1 cellular context compared by ENCODE assay signal in the genomic region with DNA sequence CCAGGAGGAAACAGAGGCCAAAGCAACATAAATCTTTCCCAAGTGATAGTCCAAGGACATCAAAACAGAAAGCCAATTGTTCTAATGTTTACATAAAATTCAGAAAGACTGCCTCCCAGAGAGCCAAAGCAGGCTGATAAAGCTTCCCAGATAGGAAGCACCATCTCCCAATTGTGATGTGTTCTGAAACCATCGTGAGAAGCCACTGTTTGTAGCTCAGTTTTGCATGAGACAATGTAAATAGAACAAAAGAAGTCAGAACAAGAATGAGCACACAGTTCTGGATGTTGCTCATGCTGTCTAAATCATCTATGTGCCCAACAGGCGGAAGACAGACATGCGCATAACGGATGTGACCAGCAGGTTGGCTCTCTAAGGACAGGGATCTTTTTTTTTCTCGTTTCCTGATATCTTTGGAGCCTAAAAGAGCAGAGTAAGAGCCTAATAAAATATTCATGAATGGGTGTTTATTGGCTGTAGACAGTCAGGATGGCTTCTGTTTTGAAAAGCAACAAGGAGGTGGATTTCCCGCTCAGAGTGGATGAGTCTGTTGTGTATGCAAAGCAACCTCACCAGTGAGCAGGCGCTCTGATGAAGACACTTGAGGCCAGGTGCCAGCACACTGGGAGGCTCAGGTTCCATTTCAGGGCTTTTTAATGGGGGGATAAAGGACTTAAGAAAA.
TF ChIP-seq lines count a peak whose summit lies in the region.

No MANE protein-coding gene starts in this region.

TF ChIP-seq in HepG2, 621 proteins besides CTCF, POLR2A, EP300 and RAD21 (continued from another document):
- TF ChIP-seq, protein P1, sequence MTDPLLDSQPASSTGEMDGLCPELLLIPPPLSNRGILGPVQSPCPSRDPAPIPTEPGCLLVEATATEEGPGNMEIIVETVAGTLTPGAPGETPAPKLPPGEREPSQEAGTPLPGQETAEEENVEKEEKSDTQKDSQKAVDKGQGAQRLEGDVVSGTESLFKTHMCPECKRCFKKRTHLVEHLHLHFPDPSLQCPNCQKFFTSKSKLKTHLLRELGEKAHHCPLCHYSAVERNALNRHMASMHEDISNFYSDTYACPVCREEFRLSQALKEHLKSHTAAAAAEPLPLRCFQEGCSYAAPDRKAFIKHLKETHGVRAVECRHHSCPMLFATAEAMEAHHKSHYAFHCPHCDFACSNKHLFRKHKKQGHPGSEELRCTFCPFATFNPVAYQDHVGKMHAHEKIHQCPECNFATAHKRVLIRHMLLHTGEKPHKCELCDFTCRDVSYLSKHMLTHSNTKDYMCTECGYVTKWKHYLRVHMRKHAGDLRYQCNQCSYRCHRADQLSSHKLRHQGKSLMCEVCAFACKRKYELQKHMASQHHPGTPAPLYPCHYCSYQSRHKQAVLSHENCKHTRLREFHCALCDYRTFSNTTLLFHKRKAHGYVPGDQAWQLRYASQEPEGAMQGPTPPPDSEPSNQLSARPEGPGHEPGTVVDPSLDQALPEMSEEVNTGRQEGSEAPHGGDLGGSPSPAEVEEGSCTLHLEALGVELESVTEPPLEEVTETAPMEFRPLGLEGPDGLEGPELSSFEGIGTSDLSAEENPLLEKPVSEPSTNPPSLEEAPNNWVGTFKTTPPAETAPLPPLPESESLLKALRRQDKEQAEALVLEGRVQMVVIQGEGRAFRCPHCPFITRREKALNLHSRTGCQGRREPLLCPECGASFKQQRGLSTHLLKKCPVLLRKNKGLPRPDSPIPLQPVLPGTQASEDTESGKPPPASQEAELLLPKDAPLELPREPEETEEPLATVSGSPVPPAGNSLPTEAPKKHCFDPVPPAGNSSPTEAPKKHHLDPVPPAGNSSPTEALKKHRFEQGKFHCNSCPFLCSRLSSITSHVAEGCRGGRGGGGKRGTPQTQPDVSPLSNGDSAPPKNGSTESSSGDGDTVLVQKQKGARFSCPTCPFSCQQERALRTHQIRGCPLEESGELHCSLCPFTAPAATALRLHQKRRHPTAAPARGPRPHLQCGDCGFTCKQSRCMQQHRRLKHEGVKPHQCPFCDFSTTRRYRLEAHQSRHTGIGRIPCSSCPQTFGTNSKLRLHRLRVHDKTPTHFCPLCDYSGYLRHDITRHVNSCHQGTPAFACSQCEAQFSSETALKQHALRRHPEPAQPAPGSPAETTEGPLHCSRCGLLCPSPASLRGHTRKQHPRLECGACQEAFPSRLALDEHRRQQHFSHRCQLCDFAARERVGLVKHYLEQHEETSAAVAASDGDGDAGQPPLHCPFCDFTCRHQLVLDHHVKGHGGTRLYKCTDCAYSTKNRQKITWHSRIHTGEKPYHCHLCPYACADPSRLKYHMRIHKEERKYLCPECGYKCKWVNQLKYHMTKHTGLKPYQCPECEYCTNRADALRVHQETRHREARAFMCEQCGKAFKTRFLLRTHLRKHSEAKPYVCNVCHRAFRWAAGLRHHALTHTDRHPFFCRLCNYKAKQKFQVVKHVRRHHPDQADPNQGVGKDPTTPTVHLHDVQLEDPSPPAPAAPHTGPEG (CRISPR knock-in tag; IDR thresholded peaks at IDR 0.05) = no peak
- TF ChIP-seq NFE2L2 (IDR thresholded peaks at IDR 0.05; ENCODE audit: low read length) (no peak), ZIK1 (CRISPR knock-in tag; IDR thresholded peaks at IDR 0.05; ENCODE audit: borderline replicate concordance, low read depth) (no peak), KDM3A (CRISPR knock-in tag; IDR thresholded peaks at IDR 0.05; ENCODE audit: low read depth) (no peak), MIXL1 (CRISPR knock-in tag; IDR thresholded peaks at IDR 0.05) (peak; percentile 34; the same call in 1 of the 2 replicates), ZNF510 (CRISPR knock-in tag; IDR thresholded peaks at IDR 0.05; ENCODE audit: low read depth) (no peak), ZEB1 (IDR thresholded peaks at IDR 0.05; ENCODE audit: insufficient replicate concordance, low read depth) (no peak), SALL1 (CRISPR knock-in tag; IDR thresholded peaks at IDR 0.05) (peak; percentile 46; the same call in 1 of the 2 replicates), HOXA9 (CRISPR knock-in tag; IDR thresholded peaks at IDR 0.05; ENCODE audit: borderline replicate concordance) (peak; percentile 81; the same call in 1 of the 2 replicates)
- TF ChIP-seq, protein P2, sequence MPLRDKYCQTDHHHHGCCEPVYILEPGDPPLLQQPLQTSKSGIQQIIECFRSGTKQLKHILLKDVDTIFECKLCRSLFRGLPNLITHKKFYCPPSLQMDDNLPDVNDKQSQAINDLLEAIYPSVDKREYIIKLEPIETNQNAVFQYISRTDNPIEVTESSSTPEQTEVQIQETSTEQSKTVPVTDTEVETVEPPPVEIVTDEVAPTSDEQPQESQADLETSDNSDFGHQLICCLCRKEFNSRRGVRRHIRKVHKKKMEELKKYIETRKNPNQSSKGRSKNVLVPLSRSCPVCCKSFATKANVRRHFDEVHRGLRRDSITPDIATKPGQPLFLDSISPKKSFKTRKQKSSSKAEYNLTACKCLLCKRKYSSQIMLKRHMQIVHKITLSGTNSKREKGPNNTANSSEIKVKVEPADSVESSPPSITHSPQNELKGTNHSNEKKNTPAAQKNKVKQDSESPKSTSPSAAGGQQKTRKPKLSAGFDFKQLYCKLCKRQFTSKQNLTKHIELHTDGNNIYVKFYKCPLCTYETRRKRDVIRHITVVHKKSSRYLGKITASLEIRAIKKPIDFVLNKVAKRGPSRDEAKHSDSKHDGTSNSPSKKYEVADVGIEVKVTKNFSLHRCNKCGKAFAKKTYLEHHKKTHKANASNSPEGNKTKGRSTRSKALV (CRISPR knock-in tag; IDR thresholded peaks at IDR 0.05) = no peak
- TF ChIP-seq, protein P3, sequence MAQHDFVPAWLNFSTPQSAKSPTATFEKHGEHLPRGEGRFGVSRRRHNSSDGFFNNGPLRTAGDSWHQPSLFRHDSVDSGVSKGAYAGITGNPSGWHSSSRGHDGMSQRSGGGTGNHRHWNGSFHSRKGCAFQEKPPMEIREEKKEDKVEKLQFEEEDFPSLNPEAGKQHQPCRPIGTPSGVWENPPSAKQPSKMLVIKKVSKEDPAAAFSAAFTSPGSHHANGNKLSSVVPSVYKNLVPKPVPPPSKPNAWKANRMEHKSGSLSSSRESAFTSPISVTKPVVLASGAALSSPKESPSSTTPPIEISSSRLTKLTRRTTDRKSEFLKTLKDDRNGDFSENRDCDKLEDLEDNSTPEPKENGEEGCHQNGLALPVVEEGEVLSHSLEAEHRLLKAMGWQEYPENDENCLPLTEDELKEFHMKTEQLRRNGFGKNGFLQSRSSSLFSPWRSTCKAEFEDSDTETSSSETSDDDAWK (CRISPR knock-in tag; IDR thresholded peaks at IDR 0.05) = no peak
- TF ChIP-seq, protein P4, sequence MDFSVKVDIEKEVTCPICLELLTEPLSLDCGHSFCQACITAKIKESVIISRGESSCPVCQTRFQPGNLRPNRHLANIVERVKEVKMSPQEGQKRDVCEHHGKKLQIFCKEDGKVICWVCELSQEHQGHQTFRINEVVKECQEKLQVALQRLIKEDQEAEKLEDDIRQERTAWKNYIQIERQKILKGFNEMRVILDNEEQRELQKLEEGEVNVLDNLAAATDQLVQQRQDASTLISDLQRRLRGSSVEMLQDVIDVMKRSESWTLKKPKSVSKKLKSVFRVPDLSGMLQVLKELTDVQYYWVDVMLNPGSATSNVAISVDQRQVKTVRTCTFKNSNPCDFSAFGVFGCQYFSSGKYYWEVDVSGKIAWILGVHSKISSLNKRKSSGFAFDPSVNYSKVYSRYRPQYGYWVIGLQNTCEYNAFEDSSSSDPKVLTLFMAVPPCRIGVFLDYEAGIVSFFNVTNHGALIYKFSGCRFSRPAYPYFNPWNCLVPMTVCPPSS (IDR thresholded peaks at IDR 0.05) = no peak
